ENCODE assay signal across 20 cellular contexts in the genomic region with DNA sequence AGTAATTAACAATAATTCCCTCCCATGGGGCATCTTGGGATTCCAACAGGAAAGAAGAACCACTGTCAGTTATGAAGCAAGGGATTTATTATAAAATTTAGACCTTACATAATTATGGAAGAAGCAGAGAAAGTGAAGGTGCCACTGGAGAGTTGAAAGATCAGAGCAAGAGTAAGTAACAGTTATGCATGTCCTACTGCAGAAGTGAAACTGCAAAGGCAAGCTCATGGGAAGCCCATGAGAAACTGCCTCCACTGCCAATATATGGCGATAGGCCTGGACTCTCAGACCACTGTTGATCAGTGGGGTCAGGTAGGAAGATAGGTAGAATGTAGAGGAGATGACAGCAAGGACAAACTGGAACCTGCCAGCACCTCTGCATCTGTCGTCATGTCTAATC.
"Had no signal": no experiment of that assay in that cellular context is flagged by ENCODE, and none has a peak within 500 bp of the region (broad histone marks: within the 10 kb centered on the region; RNA-seq: fewer than 3 reads in every experiment).

No MANE protein-coding gene starts in this region.

- H3K9me3 Mint-ChIP-seq: activated B cell treated with CpG ODN at 0.5 μM for 24 hours; stimulated activated naive CD8-positive, alpha-beta T cell treated with anti-CD3 and anti-CD28 coated beads, Interleukin-15, Interleukin-2, amounts not matched to agents 100 ng/mL and 50 ng/mL, for 24 hours had no signal

- H3K27ac ChIP-seq: ovary, right lobe of liver, upper lobe of left lung had no signal

- FAIRE-seq: colon, endometrium, islet of Langerhans, TTC549 had no signal

- DNase-seq: activated B cell treated with CpG ODN at 0.5 μM for 24 hours; activated CD4-positive, alpha-beta T cell treated with anti-CD3 and anti-CD28 coated beads for 48 hours; activated CD8-positive, alpha-beta memory T cell treated with anti-CD3 and anti-CD28 coated beads, Interleukin-2, amount 50 U/mL, for 4 hours; activated CD8-positive, alpha-beta T cell treated with anti-CD3 and anti-CD28 coated beads, Interleukin-2, amount 10 ng/mL, durations not matched to agents 7 days and 5 days; activated gamma-delta T cell treated with Interleukin-2 at 50 U/mL for 16 hours; activated T-cell treated with anti-CD3 and anti-CD28 coated beads, Interleukin-2, amount 50 U/mL, for 48 hours; amniotic stem cell; caudate nucleus; ovary; right lobe of liver; upper lobe of left lung had no signal

- H3K36me3 ChIP-seq: ovary, right lobe of liver, upper lobe of left lung had no signal

- ATAC-seq: activated CD8-positive, alpha-beta T cell treated with anti-CD3 and anti-CD28 coated beads, Interleukin-2, amount 10 ng/mL, durations not matched to agents 7 days and 5 days; esophagus mucosa; left lobe of liver had no signal

- H3K27ac Mint-ChIP-seq: activated B cell treated with CpG ODN at 0.5 μM for 24 hours; activated CD8-positive, alpha-beta T cell treated with anti-CD3 and anti-CD28 coated beads, Interleukin-2, amount 10 ng/mL, durations not matched to agents 7 days and 5 days; activated naive CD8-positive, alpha-beta T cell; stimulated activated naive CD8-positive, alpha-beta T cell treated with anti-CD3 and anti-CD28 coated beads, Interleukin-15, Interleukin-2, amounts not matched to agents 100 ng/mL and 50 ng/mL, for 24 hours had no signal

- H3K4me3 ChIP-seq: ovary, right lobe of liver, upper lobe of left lung had no signal

- H3K4me1 Mint-ChIP-seq: activated B cell treated with CpG ODN at 0.5 μM for 24 hours had no signal

- H3K4me3 Mint-ChIP-seq: activated B cell treated with CpG ODN at 0.5 μM for 24 hours; activated CD8-positive, alpha-beta T cell treated with anti-CD3 and anti-CD28 coated beads, Interleukin-2, amount 10 ng/mL, durations not matched to agents 7 days and 5 days; activated naive CD8-positive, alpha-beta T cell; neural crest cell; stimulated activated naive CD8-positive, alpha-beta T cell treated with anti-CD3 and anti-CD28 coated beads, Interleukin-15, Interleukin-2, amounts not matched to agents 100 ng/mL and 50 ng/mL, for 24 hours had no signal

- H3K27me3 ChIP-seq: ovary, right lobe of liver, upper lobe of left lung had no signal

- H3K9me3 ChIP-seq: ovary, right lobe of liver, upper lobe of left lung had no signal

- H3K36me3 Mint-ChIP-seq: activated naive CD8-positive, alpha-beta T cell had no signal

- H3K4me1 ChIP-seq: right lobe of liver, upper lobe of left lung had no signal
